12 cellular contexts compared by ENCODE assay signal in genomic region chr7:99079104-99079503, GRCh38.
DNase-seq lines count a peak whose midpoint lies in the region; ATAC-seq and TF ChIP-seq lines count a peak whose summit lies in the region.
"Had no signal": no experiment of that assay in that cellular context is flagged by ENCODE, and none has a peak within 500 bp of the region (broad histone marks: within the 10 kb centered on the region; RNA-seq: fewer than 3 reads in every experiment).

No MANE protein-coding gene starts in this region.

- H3K23ac ChIP-seq in IMR-90 (ENCODE audit: low read depth, low read length): no peak overlapping the region; the same call in 1 of the 2 replicates
- peak overlapping the region; percentile 85 for H3K23ac ChIP-seq in neuronal stem cell (ENCODE audit: low read depth, low read length, poor library complexity)

- TF ChIP-seq CTCF in GM10248 (IDR thresholded peaks at IDR 0.05; ENCODE audit: control extremely low read depth, extremely low read depth, low read depth, missing control alignments) (no peak), IMR-90 (conservative IDR thresholded peaks at IDR 0.05; ENCODE audit: low read depth, low read length) (no peak), brain (conservative IDR thresholded peaks at IDR 0.05) (no peak), Caco-2 (IDR thresholded peaks at IDR 0.05; ENCODE audit: insufficient read depth in 1 of 2, low read depth in 1 of 2, low read length in 1 of 2, severe bottlenecking in 1 of 2, unreplicated experiment in 1 of 2) (no peak)

- no peaks in the 10 kb centered on the region for H3K27me3 Mint-ChIP-seq in brain
- H3K27me3 Mint-ChIP-seq in Caco-2 (ENCODE audit: insufficient read depth, unreplicated experiment): no peaks in the 10 kb centered on the region

- H3K4me3 Mint-ChIP-seq in brain: peak overlapping the region in 1 of 5 experiments; percentile 14
- no peak overlapping the region for H3K4me3 Mint-ChIP-seq in Caco-2 (ENCODE audit: unreplicated experiment)

- no peak overlapping the region for H4K8ac ChIP-seq in IMR-90 (ENCODE audit: low read depth in 2 of 2, low read length in 2 of 2)
- H4K8ac ChIP-seq in neuronal stem cell (ENCODE audit: low read depth, low read length): no peak overlapping the region

- H3K4me2 ChIP-seq in IMR-90 (ENCODE audit: low read depth, low read length) (peak overlapping the region; percentile 42; the same call in 1 of the 2 replicates), neuronal stem cell (ENCODE audit: insufficient read depth, low read length, poor library complexity, severe bottlenecking) (no peak overlapping the region)
- H3K4me2 ChIP-seq: KMS-11 had no signal

- no peak for TF ChIP-seq POLR2A in IMR-90 (IDR thresholded peaks at IDR 0.05; ENCODE audit: low read depth, low read length)

- H3K4me1 Mint-ChIP-seq in brain (peaks cover 23% of the 10 kb centered on the region), Caco-2 (ENCODE audit: low read depth, unreplicated experiment) (peaks cover 5% of the 10 kb centered on the region)

- dilution Hi-C loops in IMR-90 (cut with HindIII; ENCODE audit: low sequenced_read_pairs, unreplicated experiment): no loop called here

- intact Hi-C loops in IMR-90 (cut with micrococcal nuclease): no loop called here
- intact Hi-C loops in Caco-2 (cut with micrococcal nuclease; ENCODE audit: unreplicated experiment): no loop called here

- no peak overlapping the region for H3K4me3 ChIP-seq in IMR-90 (ENCODE audit: insufficient read depth, low read depth, low read length)
- no peak overlapping the region for H3K4me3 ChIP-seq in neuronal stem cell (ENCODE audit: low read length in 2 of 2)
- H3K4me3 ChIP-seq in Caco-2 (ENCODE audit: low read depth, low read length): no peak overlapping the region

- ATAC-seq in IMR-90 (ENCODE audit: low read depth) (peak; percentile 65), HG03342 (IDR thresholded peaks at IDR 0.05; ENCODE audit: unreplicated experiment) (no peak)

- peaks cover 0 to 4% (median 0%) of the 10 kb centered on the region in 5 experiments for H3K9me3 Mint-ChIP-seq in brain
- no peaks in the 10 kb centered on the region for H3K9me3 Mint-ChIP-seq in Caco-2 (ENCODE audit: unreplicated experiment)

- CTCF ChIA-PET in GM10248 (lab: Yijun Ruan, JAX) (interaction anchor here (1.1 to 1.8 kb wide), 3 partner anchors 13 to 36 kb away, joined by 3 to 5 read pairs (median 3); no protein-coding TSS in a partner anchor), IMR-90 (lab: Yijun Ruan, JAX) (interaction anchor here (1.2 kb wide), 1 partner anchor 48 kb away, joined by 3 read pairs; no protein-coding TSS in a partner anchor), Caco-2 (lab: Charles Lee) (no interaction called here)

- H2AK5ac ChIP-seq in IMR-90 (ENCODE audit: low read depth, low read length) (no peak overlapping the region), neuronal stem cell (ENCODE audit: low read depth, low read length) (peak overlapping the region; percentile 84)

- peak overlapping the region; percentile 59; the same call in 1 of the 2 replicates for H4K5ac ChIP-seq in IMR-90 (ENCODE audit: low read depth, low read length)

- no peak overlapping the region for H3K9ac ChIP-seq in IMR-90 (ENCODE audit: low read depth, low read length)
- no peak overlapping the region for H3K9ac ChIP-seq in neuronal stem cell (ENCODE audit: low read depth, low read length, poor library complexity)
- H3K9ac ChIP-seq: KMS-11 had no signal

- DNase-seq in GM10248 (ENCODE audit: extremely low spot score) (peak; percentile 61), IMR-90 (no peak), neuronal stem cell (ENCODE audit: low spot score) (no peak), NCI-H82 treated with DMSO at 0.1 percent for 48 hours (lab: John Stamatoyannopoulos, UW; ENCODE audit: unreplicated experiment) (no peak), SIG-M5 treated with dmso at 0.1 percent for 504 hours (lab: John Stamatoyannopoulos, UW; ENCODE audit: unreplicated experiment) (no peak), Caco-2 (no peak)
- DNase-seq: activated CD8-positive, alpha-beta memory T cell treated with anti-CD3 and anti-CD28 coated beads, Interleukin-2, amount 50 U/mL, for 4 hours; central memory CD4-positive, alpha-beta T cell; NCI-H524 had no signal

- H2BK120ac ChIP-seq in IMR-90 (ENCODE audit: low read depth, low read length): 0 out of 2 replicates have a peak overlapping the region, but pooled peaks have one; percentile 44
- no peak overlapping the region for H2BK120ac ChIP-seq in neuronal stem cell (ENCODE audit: low read depth, low read length)

- no peaks in the 10 kb centered on the region for H3K27me3 ChIP-seq in IMR-90 (ENCODE audit: control insufficient read depth, insufficient read depth, low read length)
- H3K27me3 ChIP-seq in neuronal stem cell (ENCODE audit: control insufficient read depth in 3 of 3, insufficient read depth in 3 of 3, low read depth in 1 of 3, low read length in 3 of 3): no peaks in the 10 kb centered on the region
- H3K27me3 ChIP-seq in Caco-2 (replicated peaks; ENCODE audit: control insufficient read depth, insufficient read depth, low read length): no peaks in the 10 kb centered on the region

- H2AFZ ChIP-seq in IMR-90 (replicated peaks; ENCODE audit: low read length, poor library complexity) (peak overlapping the region; percentile 16), neuronal stem cell (ENCODE audit: low read length) (no peak overlapping the region)

- in situ Hi-C loops in IMR-90 (cut with MboI; ENCODE audit: low sequenced_read_pairs): no loop called here

- peaks cover 20% of the 10 kb centered on the region for H3K9me1 ChIP-seq in IMR-90 (ENCODE audit: insufficient read depth, low read length)

- H3K36me3 ChIP-seq in IMR-90 (ENCODE audit: control insufficient read depth, insufficient read depth, low read length) (peaks cover 2% of the 10 kb centered on the region; the same call in 1 of the 2 replicates), neuronal stem cell (replicated peaks in 1 of 2; ENCODE audit: control insufficient read depth in 2 of 2, insufficient read depth in 2 of 2, low read length in 2 of 2) (peaks cover 2 to 6% of the 10 kb centered on the region in 2 donors), Caco-2 (ENCODE audit: control insufficient read depth, insufficient read depth, low read length) (no peaks in the 10 kb centered on the region)

- POLR2A ChIA-PET in GM10248 (lab: Yijun Ruan, JAX) (no interaction called here), IMR-90 (lab: Charles Lee; ENCODE audit: unreplicated experiment) (no interaction called here), Caco-2 (lab: Charles Lee) (no interaction called here)

- H3K79me1 ChIP-seq in IMR-90 (ENCODE audit: low read depth in 1 of 2, low read length in 2 of 2) (peaks cover 14 to 79% of the 10 kb centered on the region in 2 experiments), neuronal stem cell (ENCODE audit: low read depth, low read length) (peaks cover 7% of the 10 kb centered on the region)

- no peak overlapping the region for H2BK5ac ChIP-seq in IMR-90 (ENCODE audit: low read depth, low read length, poor library complexity, severe bottlenecking)
- no peak overlapping the region for H2BK5ac ChIP-seq in neuronal stem cell (ENCODE audit: low read length)

- H3K14ac ChIP-seq in IMR-90 (replicated peaks; ENCODE audit: low read depth, low read length) (0 out of 2 replicates have a peak overlapping the region, but pooled peaks have one; percentile 44), neuronal stem cell (ENCODE audit: low read length) (peak overlapping the region; percentile 82)

- peak overlapping the region; percentile 65; the same call in 1 of the 2 replicates for H3K27ac ChIP-seq in IMR-90 (ENCODE audit: insufficient read depth, low read length)
- H3K27ac ChIP-seq in neuronal stem cell (replicated peaks; ENCODE audit: low read length): no peak overlapping the region
- H3K27ac ChIP-seq: KMS-11 had no signal

- H3K56ac ChIP-seq in IMR-90 (ENCODE audit: extremely low read depth, insufficient read depth, low read length): no peak overlapping the region

- H4K91ac ChIP-seq in IMR-90 (ENCODE audit: insufficient read depth, low read depth, low read length): no peak overlapping the region
- H4K91ac ChIP-seq in neuronal stem cell (ENCODE audit: low read depth, low read length, poor library complexity): no peak overlapping the region

- H4K20me1 ChIP-seq in IMR-90 (ENCODE audit: insufficient read depth, low read length): peaks cover 52% of the 10 kb centered on the region

- no peak overlapping the region for H2BK12ac ChIP-seq in neuronal stem cell (ENCODE audit: low read length)

- H3K27ac Mint-ChIP-seq in brain (peak overlapping the region; percentile 23 to 80 (median 57)), Caco-2 (ENCODE audit: unreplicated experiment) (no peak overlapping the region)

- H3K18ac ChIP-seq in IMR-90 (ENCODE audit: low read depth, low read length): peak overlapping the region; percentile 65; the same call in 1 of the 2 replicates
- peak overlapping the region; percentile 24 for H3K18ac ChIP-seq in neuronal stem cell (ENCODE audit: low read length)

- H2BK20ac ChIP-seq in IMR-90 (ENCODE audit: low read depth, low read length): no peak overlapping the region

- H2BK15ac ChIP-seq in IMR-90 (ENCODE audit: low read depth, low read length) (no peak overlapping the region), neuronal stem cell (ENCODE audit: low read length) (no peak overlapping the region)

- BruUV-seq in IMR-90 (replicated peaks; lab: Mats Ljungman, UMichigan): no TSS peak
- BruUV-seq in Caco-2 (replicated peaks; lab: Mats Ljungman, UMichigan): no TSS peak

- H3K36me3 Mint-ChIP-seq in brain (peaks cover 22% of the 10 kb centered on the region), Caco-2 (ENCODE audit: insufficient read depth, unreplicated experiment) (peaks cover 11% of the 10 kb centered on the region)

- peak overlapping the region; percentile 18 for H2AK9ac ChIP-seq in IMR-90 (replicated peaks; ENCODE audit: low read depth, low read length, poor library complexity)

- H3K4me1 ChIP-seq in IMR-90 (ENCODE audit: control insufficient read depth, insufficient read depth, low read length) (peaks cover 12% of the 10 kb centered on the region), neuronal stem cell (ENCODE audit: control insufficient read depth in 2 of 2, insufficient read depth in 1 of 2, low read depth in 1 of 2, low read length in 2 of 2) (peaks cover 4 to 5% of the 10 kb centered on the region in 2 donors), Caco-2 (no peaks in the 10 kb centered on the region)

- H3K9me3 ChIP-seq in IMR-90 (ENCODE audit: control insufficient read depth, insufficient read depth, low read length) (no peaks in the 10 kb centered on the region), neuronal stem cell (replicated peaks in 1 of 2; ENCODE audit: control insufficient read depth in 2 of 2, insufficient read depth in 1 of 2, low read depth in 1 of 2, low read length in 2 of 2) (no peaks in the 10 kb centered on the region), Caco-2 (no peaks in the 10 kb centered on the region)

- TF ChIP-seq RAD21 in IMR-90 (IDR thresholded peaks at IDR 0.05; ENCODE audit: low read length): no peak

- H3K4ac ChIP-seq in IMR-90 (ENCODE audit: low read depth, low read length): no peak overlapping the region; the same call in 1 of the 2 replicates
- H3K4ac ChIP-seq in neuronal stem cell (ENCODE audit: low read length): no peak overlapping the region

- 84% methylated on average over 6 of the region's 9 CpGs; no CpG with 5 or more reads in 1 of the 2 experiments for WGBS in IMR-90 (ENCODE audit: extremely low coverage in 2 of 2, insufficient read length in 1 of 2), 2 experiments
- WGBS in neuronal stem cell (ENCODE audit: extremely low coverage in 2 of 2, insufficient read length in 2 of 2, insufficient replicate concordance in 1 of 2), 2 donors: no CpG with 5 or more reads among the region's 9 CpGs
